2 cellular contexts compared by ENCODE assay signal in genomic region chr22:27473533-27473932, GRCh38.
TF ChIP-seq lines count a peak whose summit lies in the region.

No MANE protein-coding gene starts in this region.

TF ChIP-seq in A549, 52 proteins besides CTCF, POLR2A, EP300 and RAD21 (continued from another document):
- no peak for TF ChIP-seq BCL3 (IDR thresholded peaks at IDR 0.05)
- no peak for TF ChIP-seq MAFK (IDR thresholded peaks at IDR 0.05; ENCODE audit: partially characterized antibody)
- no peak for TF ChIP-seq HOXA7 (CRISPR knock-in tag; IDR thresholded peaks at IDR 0.05)
- TF ChIP-seq PHF8 (IDR thresholded peaks at IDR 0.05; ENCODE audit: borderline replicate concordance, low read depth) = no peak
- TF ChIP-seq HES2 (IDR thresholded peaks at IDR 0.05) = no peak
- no peak for TF ChIP-seq FOSL2 (IDR thresholded peaks at IDR 0.05)
- TF ChIP-seq FOSL2 (CRISPR knock-in tag; IDR thresholded peaks at IDR 0.05) = no peak
- no peak for TF ChIP-seq HEYL (CRISPR knock-in tag; IDR thresholded peaks at IDR 0.05)
- TF ChIP-seq RNF2 (IDR thresholded peaks at IDR 0.05; ENCODE audit: borderline replicate concordance, low read depth) = no peak
- no peak for TF ChIP-seq BHLHE40 (IDR thresholded peaks at IDR 0.05; ENCODE audit: low read depth, low read length)

TF ChIP-seq in K562, 482 proteins besides CTCF, POLR2A, EP300 and RAD21 (continued from another document):
- no peak for TF ChIP-seq ARID4B (CRISPR knock-in tag; IDR thresholded peaks at IDR 0.05)
- TF ChIP-seq THRA (IDR thresholded peaks at IDR 0.05) = no peak
- no peak for TF ChIP-seq STAT5A (IDR thresholded peaks at IDR 0.05; ENCODE audit: borderline replicate concordance, low read length)
- TF ChIP-seq HIVEP1 (CRISPR knock-in tag; IDR thresholded peaks at IDR 0.05) = no peak
- no peak for TF ChIP-seq CBFA2T3 (IDR thresholded peaks at IDR 0.05)
- no peak for TF ChIP-seq KLF16 (IDR thresholded peaks at IDR 0.05)
- no peak for TF ChIP-seq NUFIP1 (IDR thresholded peaks at IDR 0.05; ENCODE audit: partially characterized antibody)
- TF ChIP-seq ZNF212 (CRISPR knock-in tag; IDR thresholded peaks at IDR 0.05) = no peak
- no peak for TF ChIP-seq U2AF2 (optimal IDR thresholded peaks at IDR 0.05; ENCODE audit: low read depth, low read length)
- TF ChIP-seq PML (IDR thresholded peaks at IDR 0.05; ENCODE audit: low read length) = no peak
- TF ChIP-seq BRCA1 (IDR thresholded peaks at IDR 0.05) = no peak
- no peak for TF ChIP-seq BRCA1 (CRISPR knock-in tag; IDR thresholded peaks at IDR 0.05)
- TF ChIP-seq ZNF586 (CRISPR knock-in tag; conservative IDR thresholded peaks at IDR 0.05) = no peak
- TF ChIP-seq E2F6 (IDR thresholded peaks at IDR 0.05; ENCODE audit: borderline replicate concordance in 1 of 2, extremely low read depth in 1 of 2, insufficient read depth in 1 of 2, insufficient read length in 1 of 2, low read depth in 1 of 2, low read length in 1 of 2, poor library complexity in 1 of 2, severe bottlenecking in 1 of 2) = no peak
- TF ChIP-seq GTF2F1 (IDR thresholded peaks at IDR 0.05; ENCODE audit: low read depth, low read length) = no peak
- no peak for TF ChIP-seq HDAC1 (IDR thresholded peaks at IDR 0.05)
- no peak for TF ChIP-seq MXD1 (CRISPR knock-in tag; IDR thresholded peaks at IDR 0.05; ENCODE audit: borderline replicate concordance, poor library complexity, severe bottlenecking)
- no peak for TF ChIP-seq BRD4 (IDR thresholded peaks at IDR 0.05)
